Comparison of ENCODE assay signal across 22 cellular contexts in the genomic region with DNA sequence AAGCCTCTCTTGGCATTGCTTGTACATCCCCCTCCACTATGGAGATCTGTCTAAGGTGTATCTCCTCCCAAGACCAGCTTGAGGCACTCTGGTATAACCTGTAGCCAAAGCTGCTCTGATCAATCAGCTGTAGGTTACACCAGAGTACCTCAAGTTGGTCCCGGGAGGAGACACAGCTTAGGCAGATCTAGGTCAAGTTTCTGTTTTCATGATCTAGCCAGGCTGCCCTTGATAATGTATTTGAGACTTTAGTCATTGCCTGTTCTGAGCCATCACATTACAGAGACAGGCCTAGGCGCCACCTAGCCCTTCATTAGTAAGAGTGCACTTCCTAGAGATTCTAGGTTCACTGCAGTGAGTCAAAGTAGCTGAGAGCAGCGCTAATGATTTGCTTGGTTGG. TPM values are rescaled to one million over a fixed set of nuclear protein-coding genes. Genes with fewer than 3 reads are reported as not detected.
A peak's percentile ranks its signal among the peaks of the same experiment; 100 is the strongest.
DNase-seq lines count a peak whose midpoint lies in the region; ATAC-seq and TF ChIP-seq lines count a peak whose summit lies in the region.
"Had no signal": no experiment of that assay in that cellular context is flagged by ENCODE, and none has a peak within 500 bp of the region (broad histone marks: within the 10 kb centered on the region; RNA-seq: fewer than 3 reads in every experiment).

No MANE protein-coding gene starts in this region.

- peaks cover 0 to 3% of the 10 kb centered on the region in 2 donors for H3K27me3 Mint-ChIP-seq in CD4-positive, alpha-beta memory T cell
- H3K27me3 Mint-ChIP-seq in activated T-helper 1 cell treated with anti-CD3 and anti-CD28 coated beads, Interleukin-12 subunit alpha, Interleukin-12 subunit beta, Interleukin-2, Interleukin-4 antibody, amounts not matched to agents 30 ng/mL and 10 ng/mL and 1 ng/mL, durations not matched to agents 14 hours and 24 hours and 36 hours (ENCODE audit: insufficient read depth), result peaks cover 12% of the 10 kb centered on the region

- no peaks in the 10 kb centered on the region for H3K9me3 Mint-ChIP-seq in CD4-positive, alpha-beta memory T cell
- H3K9me3 Mint-ChIP-seq in activated T-helper 1 cell treated with anti-CD3 and anti-CD28 coated beads, Interleukin-12 subunit alpha, Interleukin-12 subunit beta, Interleukin-2, Interleukin-4 antibody, amounts not matched to agents 30 ng/mL and 10 ng/mL and 1 ng/mL, durations not matched to agents 14 hours and 24 hours and 36 hours, result no peaks in the 10 kb centered on the region
- H3K9me3 Mint-ChIP-seq: WTC11 had no signal

- H3K4me1 ChIP-seq in CD4-positive, alpha-beta memory T cell (ENCODE audit: insufficient read depth, low read length), result no peaks in the 10 kb centered on the region
- H3K4me1 ChIP-seq in A673 (ENCODE audit: insufficient read depth, low read length, poor library complexity, severe bottlenecking), result no peaks in the 10 kb centered on the region
- H3K4me1 ChIP-seq: ascending aorta, testis had no signal

- CTCF ChIA-PET in CD4-positive, alpha-beta memory T cell (lab: Charles Lee; ENCODE audit: partially characterized antibody), result interaction anchor here (0.6 to 1.4 kb wide), 4 partner anchors 10 to 30 kb away, joined by 3 to 8 read pairs (median 4); no protein-coding TSS in a partner anchor
- CTCF ChIA-PET in GM10248 (lab: Yijun Ruan, JAX) (interaction anchor here (1.0 to 2.8 kb wide), 3 partner anchors 11 to 102 kb away, joined by 3 to 8 read pairs (median 4); no protein-coding TSS in a partner anchor), A673 (lab: Charles Lee) (no interaction called here)

- POLR2A ChIA-PET in CD4-positive, alpha-beta memory T cell (lab: Charles Lee; ENCODE audit: partially characterized antibody), result no interaction called here
- POLR2A ChIA-PET in GM10248 (lab: Yijun Ruan, JAX) (no interaction called here), A673 (lab: Charles Lee; ENCODE audit: low non-redundant PET) (no interaction called here)

- DNase-seq in CD4-positive, alpha-beta memory T cell, result no peak
- DNase-seq in GM10248 (ENCODE audit: extremely low spot score) (no peak), RPMI8226 (peak; percentile 36), kidney tubule cell (ENCODE audit: low spot score) (peak; percentile 44), SIG-M5 treated with dmso at 0.1 percent for 504 hours (lab: John Stamatoyannopoulos, UW; ENCODE audit: unreplicated experiment) (no peak), A673 (ENCODE audit: low spot score) (no peak)
- no peak for DNase-seq in activated T-helper 1 cell treated with anti-CD3 and anti-CD28 coated beads, Interleukin-12 subunit alpha, Interleukin-12 subunit beta, Interleukin-2, Interleukin-4 antibody, amounts not matched to agents 30 ng/mL and 10 ng/mL and 1 ng/mL, durations not matched to agents 14 hours and 24 hours and 36 hours (ENCODE audit: low spot score)
- DNase-seq: activated gamma-delta T cell, foreskin fibroblast, GF-D8, midbrain, NCI-H1694, NCI-H226, Right ventricle myocardium superior, testis had no signal

- no peaks in the 10 kb centered on the region for H3K27me3 ChIP-seq in CD4-positive, alpha-beta memory T cell (ENCODE audit: insufficient read depth, low read length)
- no peaks in the 10 kb centered on the region for H3K27me3 ChIP-seq in A673 (replicated peaks; ENCODE audit: insufficient read depth, low read depth, low read length, poor library complexity)
- H3K27me3 ChIP-seq: ascending aorta, testis had no signal

- H3K4me1 Mint-ChIP-seq in CD4-positive, alpha-beta memory T cell, result peaks cover 0 to 3% (median 0%) of the 10 kb centered on the region in 4 donors
- no peaks in the 10 kb centered on the region for H3K4me1 Mint-ChIP-seq in activated T-helper 1 cell treated with anti-CD3 and anti-CD28 coated beads, Interleukin-12 subunit alpha, Interleukin-12 subunit beta, Interleukin-2, Interleukin-4 antibody, amounts not matched to agents 30 ng/mL and 10 ng/mL and 1 ng/mL, durations not matched to agents 14 hours and 24 hours and 36 hours (ENCODE audit: low read depth)

- H3K4me3 ChIP-seq in CD4-positive, alpha-beta memory T cell (ENCODE audit: low read length in 2 of 2), result no peak overlapping the region
- no peak overlapping the region for H3K4me3 ChIP-seq in A673 (ENCODE audit: low read depth, low read length, poor library complexity, severe bottlenecking)
- H3K4me3 ChIP-seq: ascending aorta, testis had no signal

- no peaks in the 10 kb centered on the region for H3K36me3 Mint-ChIP-seq in CD4-positive, alpha-beta memory T cell
- H3K36me3 Mint-ChIP-seq in activated T-helper 1 cell treated with anti-CD3 and anti-CD28 coated beads, Interleukin-12 subunit alpha, Interleukin-12 subunit beta, Interleukin-2, Interleukin-4 antibody, amounts not matched to agents 30 ng/mL and 10 ng/mL and 1 ng/mL, durations not matched to agents 14 hours and 24 hours and 36 hours (ENCODE audit: low read depth), result no peaks in the 10 kb centered on the region
- H3K36me3 Mint-ChIP-seq: WTC11 had no signal

- no peaks in the 10 kb centered on the region for H3K36me3 ChIP-seq in CD4-positive, alpha-beta memory T cell (ENCODE audit: insufficient read depth, low read length)
- no peaks in the 10 kb centered on the region for H3K36me3 ChIP-seq in A673 (ENCODE audit: insufficient read depth, low read length, poor library complexity, severe bottlenecking)
- H3K36me3 ChIP-seq: ascending aorta had no signal

- intact Hi-C loops in CD4-positive, alpha-beta memory T cell (cut with micrococcal nuclease), result no loop called here
- intact Hi-C loops in activated T-helper 1 cell treated with anti-CD3 and anti-CD28 coated beads, Interleukin-12 subunit alpha, Interleukin-12 subunit beta, Interleukin-2, Interleukin-4 antibody, amounts not matched to agents 30 ng/mL and 10 ng/mL and 1 ng/mL, durations not matched to agents 14 hours and 24 hours and 36 hours (cut with micrococcal nuclease), result no loop called here
- intact Hi-C loops in A673 (cut with micrococcal nuclease; ENCODE audit: unreplicated experiment), result no loop called here

- no peak overlapping the region for H3K27ac ChIP-seq in CD4-positive, alpha-beta memory T cell (ENCODE audit: low read depth, low read length)
- no peak overlapping the region for H3K27ac ChIP-seq in A673 (ENCODE audit: low read depth, low read length, poor library complexity, severe bottlenecking)
- H3K27ac ChIP-seq: ascending aorta, testis had no signal

- no peak for ATAC-seq in HG03045 (IDR thresholded peaks at IDR 0.05; ENCODE audit: unreplicated experiment)
- ATAC-seq: WTC11 had no signal

- peak overlapping the region in 4 of 7 donors; percentile 18 to 35 (median 26) for H3K27ac Mint-ChIP-seq in CD4-positive, alpha-beta memory T cell
- no peak overlapping the region for H3K27ac Mint-ChIP-seq in activated T-helper 1 cell treated with anti-CD3 and anti-CD28 coated beads, Interleukin-12 subunit alpha, Interleukin-12 subunit beta, Interleukin-2, Interleukin-4 antibody, amounts not matched to agents 30 ng/mL and 10 ng/mL and 1 ng/mL, durations not matched to agents 14 hours and 24 hours and 36 hours
- H3K27ac Mint-ChIP-seq: WTC11 had no signal

- no peaks in the 10 kb centered on the region for H3K9me3 ChIP-seq in CD4-positive, alpha-beta memory T cell (ENCODE audit: control insufficient read depth in 1 of 2, low read length in 2 of 2)
- H3K9me3 ChIP-seq in A673 (ENCODE audit: low read depth, low read length, poor library complexity, severe bottlenecking), result no peaks in the 10 kb centered on the region
- H3K9me3 ChIP-seq: ascending aorta, testis had no signal

- BruUV-seq in A673 (replicated peaks; lab: Mats Ljungman, UMichigan), result no TSS peak

- TF ChIP-seq CTCF in GM10248 (IDR thresholded peaks at IDR 0.05; ENCODE audit: control extremely low read depth, extremely low read depth, low read depth, missing control alignments) (peak; percentile 5), A673 (conservative IDR thresholded peaks at IDR 0.05; ENCODE audit: low read depth, low read length) (no peak)

- no peak overlapping the region for H3K4me3 Mint-ChIP-seq in CD4-positive, alpha-beta memory T cell
- no peak overlapping the region for H3K4me3 Mint-ChIP-seq in activated T-helper 1 cell treated with anti-CD3 and anti-CD28 coated beads, Interleukin-12 subunit alpha, Interleukin-12 subunit beta, Interleukin-2, Interleukin-4 antibody, amounts not matched to agents 30 ng/mL and 10 ng/mL and 1 ng/mL, durations not matched to agents 14 hours and 24 hours and 36 hours
- H3K4me3 Mint-ChIP-seq: WTC11 had no signal

RNA-seq across cellular contexts. Expression of gene ASGR1, which starts 31.4 kb away (rescaled TPM):
- not detected for total RNA-seq in CD4-positive, alpha-beta memory T cell
- not detected for polyA plus RNA-seq in CD4-positive, alpha-beta memory T cell
- total RNA-seq in activated T-helper 1 cell treated with anti-CD3 and anti-CD28 coated beads, Interleukin-12 subunit alpha, Interleukin-12 subunit beta, Interleukin-2, Interleukin-4 antibody, amounts not matched to agents 30 ng/mL and 10 ng/mL and 1 ng/mL, durations not matched to agents 14 hours and 24 hours and 36 hours, result 1.1 and 1.6 TPM in 2 replicates
- total RNA-seq in A673 (2021), result 6.1 and 8.0 TPM in 2 replicates

RNA-seq across cellular contexts. Expression of gene ASGR2, which starts 33.1 kb away (rescaled TPM):
- not detected for total RNA-seq in CD4-positive, alpha-beta memory T cell
- not detected for polyA plus RNA-seq in CD4-positive, alpha-beta memory T cell
- total RNA-seq in activated T-helper 1 cell treated with anti-CD3 and anti-CD28 coated beads, Interleukin-12 subunit alpha, Interleukin-12 subunit beta, Interleukin-2, Interleukin-4 antibody, amounts not matched to agents 30 ng/mL and 10 ng/mL and 1 ng/mL, durations not matched to agents 14 hours and 24 hours and 36 hours, result not detected in 2 replicates
- total RNA-seq in A673 (2021), result not detected in 2 replicates
- total RNA-seq: ascending aorta; MCF 10A; pulmonary artery endothelial cell; T-helper 1 cell treated with Interleukin-12 subunit alpha and Interleukin-12 subunit beta and Interleukin-4 antibody, amounts not matched to agents 30 ng/mL and 1 ng/mL, for 36 hours had no signal
- polyA plus RNA-seq: neural cell had no signal

Comparison
In these comparisons a context has a peak if more than half of its experiments do, and no peak if none do; other contexts are left out.
1. DNase-seq: peak in RPMI8226 (single experiment) and kidney tubule cell (single experiment); none in CD4-positive, alpha-beta memory T cell (0 of 5), GM10248 (single experiment), SIG-M5 treated with dmso at 0.1 percent for 504 hours (single experiment), activated T-helper 1 cell treated with anti-CD3 and anti-CD28 coated beads, Interleukin-12 subunit alpha, Interleukin-12 subunit beta, Interleukin-2, Interleukin-4 antibody, amounts not matched to agents 30 ng/mL and 10 ng/mL and 1 ng/mL, durations not matched to agents 14 hours and 24 hours and 36 hours (single experiment) and A673 (single experiment).